31 cellular contexts compared by ENCODE assay signal in the genomic region with DNA sequence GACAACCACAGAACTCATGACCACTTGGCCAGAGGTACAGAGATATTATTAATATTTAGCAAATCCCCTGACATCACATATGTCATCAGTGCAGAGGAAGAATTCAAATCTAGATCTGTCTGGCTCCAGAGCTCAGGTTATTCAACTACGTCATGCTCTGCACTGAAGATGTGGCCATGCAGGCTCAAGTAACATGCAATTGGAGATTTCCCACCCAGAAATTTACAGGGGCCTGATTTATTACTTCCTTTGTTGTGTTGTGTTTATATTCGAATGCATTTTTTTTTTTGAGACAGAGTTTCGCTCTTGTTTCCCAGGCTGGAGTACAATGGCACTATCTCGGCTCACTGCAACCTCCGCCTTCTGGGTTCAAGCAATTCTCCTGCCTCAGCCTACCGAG.
"Had no signal": no experiment of that assay in that cellular context is flagged by ENCODE, and none has a peak within 500 bp of the region (broad histone marks: within the 10 kb centered on the region; RNA-seq: fewer than 3 reads in every experiment).

No MANE protein-coding gene starts in this region.

- H3K9me3 ChIP-seq: adrenal gland, body of pancreas, esophagus muscularis mucosa, gastrocnemius medialis had no signal

- H3K4me3 ChIP-seq: adrenal gland, body of pancreas, esophagus muscularis mucosa, gastrocnemius medialis had no signal

- H3K36me3 ChIP-seq: adrenal gland, esophagus muscularis mucosa, gastrocnemius medialis, WERI-Rb-1 had no signal

- DNase-seq: activated B cell treated with CpG ODN at 0.5 μM for 24 hours; activated CD4-positive, alpha-beta memory T cell treated with anti-CD3 and anti-CD28 coated beads for 36 hours; activated CD4-positive, alpha-beta T cell treated with anti-CD3 and anti-CD28 coated beads, Interleukin-2, amount 10 ng/mL, durations not matched to agents 24 days and 14 days; activated CD8-positive, alpha-beta memory T cell treated with anti-CD3 and anti-CD28 coated beads, Interleukin-2, amount 10 ng/mL, durations not matched to agents 7 days and 5 days; activated CD8-positive, alpha-beta memory T cell treated with anti-CD3 and anti-CD28 coated beads, Interleukin-2, amount 50 U/mL, for 4 hours; activated CD8-positive, alpha-beta T cell treated with anti-CD3 and anti-CD28 coated beads, Interleukin-2, amount 10 ng/mL, durations not matched to agents 7 days and 5 days; activated effector memory CD4-positive, alpha-beta T cell treated with anti-CD3 and anti-CD28 coated beads, Interleukin-2, amount 50 U/mL, for 16 hours; activated naive CD4-positive, alpha-beta T cell treated with anti-CD3 and anti-CD28 coated beads for 36 hours; activated naive CD8-positive, alpha-beta T cell treated with anti-CD3 and anti-CD28 coated beads for 36 hours; activated naive CD8-positive, alpha-beta T cell treated with anti-CD3 and anti-CD28 coated beads, Interleukin-2, amount 50 U/mL, for 24 hours; activated T-cell treated with anti-CD3 and anti-CD28 coated beads, Interleukin-2, amount 50 U/mL, for 1 hour; activated T-cell treated with anti-CD3 and anti-CD28 coated beads, Interleukin-2, amount 50 U/mL, for 48 hours; adrenal gland; amygdala; aorta; body of pancreas; caudate nucleus; cortex of kidney; dermis blood vessel endothelial cell; effector CD4-positive, alpha-beta T cell; effector memory CD8-positive, alpha-beta T cell; erythroblast; foreskin keratinocyte; gastrocnemius medialis; glutamatergic neuron; T-helper 1 cell; T-helper 17 cell; T1000; WERI-Rb-1 had no signal

- ATAC-seq: activated CD4-positive, CD25-positive, alpha-beta regulatory T cell treated with anti-CD3 and anti-CD28 coated beads, Interleukin-2, amount 50 U/mL, for 24 hours; activated CD8-positive, alpha-beta memory T cell treated with anti-CD3 and anti-CD28 coated beads, Interleukin-2, amount 10 ng/mL, durations not matched to agents 7 days and 5 days; activated CD8-positive, alpha-beta T cell treated with anti-CD3 and anti-CD28 coated beads, Interleukin-2, amount 10 ng/mL, durations not matched to agents 7 days and 5 days; activated naive CD8-positive, alpha-beta T cell treated with anti-CD3 and anti-CD28 coated beads, Interleukin-2, amount 50 U/mL, for 24 hours; body of pancreas; effector memory CD8-positive, alpha-beta T cell; foreskin keratinocyte; gastrocnemius medialis; T-helper 17 cell had no signal

- H3K27ac ChIP-seq: adrenal gland, body of pancreas, esophagus muscularis mucosa, foreskin keratinocyte, gastrocnemius medialis, WERI-Rb-1 had no signal

- H3K4me1 ChIP-seq: adrenal gland, body of pancreas, esophagus muscularis mucosa, foreskin keratinocyte, gastrocnemius medialis had no signal

- H3K27me3 ChIP-seq: adrenal gland, body of pancreas, foreskin keratinocyte, gastrocnemius medialis had no signal
